Comparison of ENCODE assay signal across 22 cellular contexts in genomic region chr3:126749547-126749875, GRCh38. TPM values are rescaled to one million over a fixed set of nuclear protein-coding genes. Genes with fewer than 3 reads are reported as not detected.
DNase-seq lines count a peak whose midpoint lies in the region; ATAC-seq, FAIRE-seq and TF ChIP-seq lines count a peak whose summit lies in the region.
"Had no signal": no experiment of that assay in that cellular context is flagged by ENCODE, and none has a peak within 500 bp of the region (broad histone marks: within the 10 kb centered on the region; RNA-seq: fewer than 3 reads in every experiment).

No MANE protein-coding gene starts in this region.

- 50% methylated on average over 3 of the region's 3 CpGs for WGBS in K562 (ENCODE audit: insufficient coverage, low coverage, missing lambda C conversion rate)

- H3K27me3 ChIP-seq in cardiac muscle cell (no peaks in the 10 kb centered on the region), K562 (ENCODE audit: control insufficient read depth in 2 of 2, insufficient read depth in 2 of 2, low read length in 2 of 2) (no peaks in the 10 kb centered on the region)
- H3K27me3 ChIP-seq: BLaER1 had no signal

- no peak overlapping the region for H3K4me3 ChIP-seq in cardiac muscle cell
- no peak overlapping the region for H3K4me3 ChIP-seq in K562
- H3K4me3 ChIP-seq: BLaER1, GM23248 had no signal

- CTCF ChIA-PET in K562 (lab: Yijun Ruan, JAX; ENCODE audit: low intra/inter-chr PET ratio), result no interaction called here

- no TSS peak for BruUV-seq in K562 (replicated peaks; lab: Mats Ljungman, UMichigan)

- POLR2A ChIA-PET in K562 (lab: Yijun Ruan, JAX), result no interaction called here

- H3K4me1 ChIP-seq in cardiac muscle cell (ENCODE audit: low read depth), result peaks cover 77% of the 10 kb centered on the region
- peaks cover 7 to 17% of the 10 kb centered on the region in 2 experiments; a peak in 4 of 5 replicates for H3K4me1 ChIP-seq in K562 (replicated peaks in 1 of 2; ENCODE audit: control insufficient read depth in 2 of 2, insufficient read depth in 2 of 2, low read length in 2 of 2)

- no peaks in the 10 kb centered on the region for H3K79me2 ChIP-seq in K562 (ENCODE audit: control insufficient read depth, insufficient read depth, low read length)

- H3K36me3 ChIP-seq in cardiac muscle cell (no peaks in the 10 kb centered on the region), K562 (ENCODE audit: control insufficient read depth, insufficient read depth, low read length) (no peaks in the 10 kb centered on the region; the same call in 2 of the 3 replicates)

- H4K20me1 ChIP-seq in K562 (replicated peaks; ENCODE audit: control insufficient read depth, insufficient read depth, low read length), result no peaks in the 10 kb centered on the region

- no peak overlapping the region for H2AFZ ChIP-seq in K562 (ENCODE audit: low read depth, low read length)
- H2AFZ ChIP-seq: GM23248 had no signal

- DNase-seq in cardiac muscle cell (ENCODE audit: low read depth in 1 of 2, low spot score in 1 of 2) (no peak), left cardiac atrium (no peak), HTR-8/SVneo (ENCODE audit: insufficient read length, low spot score) (no peak), K562 (ENCODE audit: extremely low read depth in 1 of 4, low spot score in 3 of 4) (no peak), NCI-H526 treated with DMSO at 0.1 percent for 48 hours (lab: John Stamatoyannopoulos, UW) (no peak), retina (no peak)
- DNase-seq: CD4-positive, alpha-beta T cell; CD8-positive, alpha-beta memory T cell; COR-L47; DMS153; DND-41; GM23248; H7; HCEC 1CT had no signal

- ATAC-seq in left cardiac atrium (no peak), K562 (no peak)

- H3K27ac ChIP-seq in cardiac muscle cell (peak overlapping the region; percentile 76), K562 (ENCODE audit: extremely low read depth, low read depth, low read length) (no peak overlapping the region)
- H3K27ac ChIP-seq: 22Rv1, BLaER1, C4-2B, GM23248 had no signal

- in situ Hi-C loops in K562 (cut with MboI), result no loop called here

- H3K9ac ChIP-seq in K562 (ENCODE audit: insufficient read depth in 1 of 2, low read depth in 2 of 2, low read length in 2 of 2), result no peak overlapping the region
- H3K9ac ChIP-seq: BLaER1, GM23248 had no signal

- H3K4me2 ChIP-seq in K562 (ENCODE audit: insufficient read depth, low read length), result no peak overlapping the region
- H3K4me2 ChIP-seq: BLaER1 had no signal

- H3K9me1 ChIP-seq in K562 (ENCODE audit: control insufficient read depth, insufficient read depth, low read length), result peaks cover 3% of the 10 kb centered on the region

- no peak for TF ChIP-seq EP300 in K562 (IDR thresholded peaks at IDR 0.05; ENCODE audit: low read length)

- intact Hi-C loops in left cardiac atrium (cut with DNase I) (no loop called here), K562 (cut with micrococcal nuclease) (loop anchor here (10.0 kb wide), 1 partner anchor 225 kb away; the partner anchor contains the start of gene CHST13)

- TF ChIP-seq POLR2A in K562 (conservative IDR thresholded peaks at IDR 0.05), result no peak

- FAIRE-seq in HTR-8/SVneo (lab: Jason Lieb, UNC) (peak; percentile 33), K562 (lab: Jason Lieb, UNC) (no peak)
- FAIRE-seq: A204.1, G401.6, GM12892, GM19239, H1 had no signal

- no peak for TF ChIP-seq CTCF in cardiac muscle cell (IDR thresholded peaks at IDR 0.05; ENCODE audit: low read depth, low read length)
- no peak for TF ChIP-seq CTCF in K562 (IDR thresholded peaks at IDR 0.05 in 2 of 3, conservative IDR thresholded peaks at IDR 0.05 in 1 of 3; ENCODE audit: insufficient read depth in 2 of 3, low read depth in 1 of 3, low read length in 3 of 3)

- H3K9me3 ChIP-seq in cardiac muscle cell (ENCODE audit: low read depth) (no peaks in the 10 kb centered on the region), K562 (replicated peaks; ENCODE audit: control insufficient read depth, insufficient read depth, low read depth, low read length) (no peaks in the 10 kb centered on the region)
- H3K9me3 ChIP-seq: BLaER1 had no signal

- TF ChIP-seq RAD21 in K562 (CRISPR knock-in tag; conservative IDR thresholded peaks at IDR 0.05 in 1 of 2, IDR thresholded peaks at IDR 0.05 in 1 of 2), result no peak

TF ChIP-seq in K562, 482 proteins besides CTCF, POLR2A, EP300 and RAD21:
- no peak for TF ChIP-seq ATF4 (CRISPR knock-in tag; IDR thresholded peaks at IDR 0.05)
- peak; percentile 61; the same call in 1 of the 2 replicates for TF ChIP-seq TFE3 (CRISPR knock-in tag; IDR thresholded peaks at IDR 0.05)

RNA-seq across cellular contexts. Expression of gene CHCHD6, which starts 45.5 kb away (rescaled TPM):
- total RNA-seq in cardiac muscle cell (76.0 and 80.1 TPM in 2 replicates), left cardiac atrium (1 to 10 TPM; 7.8 to 7.9 TPM), K562 (2014; rRNA removed) (13.8 and 18.9 TPM in 2 replicates), K562 (2014; rRNA removed; fragmentation: Illumina TruSeq; extraction: Trizol) (3.9 and 5.0 TPM in 2 replicates), K562 (2015; rRNA removed; fragmentation: Illumina TruSeq; extraction: Trizol) (9.6 and 10.9 TPM in 2 replicates), K562 (2021) (16.5 and 18.6 TPM in 2 replicates)
- polyA plus RNA-seq in cardiac muscle cell (94.9 and 102 TPM in 2 replicates), K562 (2011; rRNA removed) (15.2 and 21.4 TPM in 2 replicates), K562 (2014; fragmentation: Illumina TruSeq; extraction: Trizol) (7.6 and 10.4 TPM in 2 replicates), K562 (2014; fragmentation: Nextera tagmentation; extraction: Ambion mirVana) (1 to 10 TPM; 4.6 to 5.7 TPM), K562 (2014; rRNA removed) (18.6 and 28.4 TPM in 2 replicates)
- total RNA-seq in K562 (2011; cell fraction: chromatin; rRNA removed; ENCODE audit: low replicate concordance), result 8.7 and 19.3 TPM in 2 replicates
- total RNA-seq in K562 (2011; cell fraction: nucleolus; rRNA removed), result 11.3 and 16.2 TPM in 2 replicates
- 8.1 and 12.4 TPM in 2 replicates for total RNA-seq in K562 (2011; cell fraction: nucleoplasm; rRNA removed)
- 18.7 and 21.5 TPM in 2 replicates for polyA plus RNA-seq in K562 (2011; cell fraction: cytosol; rRNA removed)
- 9.4 and 10.1 TPM in 2 replicates for polyA plus RNA-seq in K562 (2011; cell fraction: nucleus; rRNA removed)
- 17.4 and 79.0 TPM in 2 replicates for polyA plus RNA-seq in K562 (2012)
- 4.3 and 4.9 TPM in 2 replicates for polyA minus RNA-seq in K562 (2011; rRNA and poly(A)+ RNA removed)
- 5.0 and 6.1 TPM in 2 replicates for polyA minus RNA-seq in K562 (2011; cell fraction: cytosol; rRNA and poly(A)+ RNA removed)
- polyA minus RNA-seq in K562 (2011; cell fraction: nucleus; rRNA and poly(A)+ RNA removed), result 6.9 and 9.9 TPM in 2 replicates
